8 cellular contexts compared by ENCODE assay signal in genomic region chr1:228463559-228464455, GRCh38. TPM values are rescaled to one million over a fixed set of nuclear protein-coding genes. Genes with fewer than 3 reads are reported as not detected.
A peak's percentile ranks its signal among the peaks of the same experiment; 100 is the strongest.
DNase-seq lines count a peak whose midpoint lies in the region; ATAC-seq and TF ChIP-seq lines count a peak whose summit lies in the region.

No MANE protein-coding gene starts in this region.

- no peaks in the 10 kb centered on the region for H3K4me1 ChIP-seq in fibroblast of lung (ENCODE audit: control insufficient read depth, extremely low read depth, insufficient read depth, low read length)

- H4K20me1 ChIP-seq in fibroblast of lung (ENCODE audit: control insufficient read depth, extremely low read depth, insufficient read depth, low read length): no peaks in the 10 kb centered on the region

- H3K27ac Mint-ChIP-seq in progenitor cell of endocrine pancreas: peak overlapping the region; percentile 21

- H3K4me3 Mint-ChIP-seq in progenitor cell of endocrine pancreas (ENCODE audit: low read depth): peak overlapping the region; percentile 78

- H3K27ac ChIP-seq in fibroblast of lung (ENCODE audit: insufficient read depth, low read length): no peak overlapping the region

- H3K4me1 Mint-ChIP-seq in progenitor cell of endocrine pancreas (ENCODE audit: low read depth): peaks cover 11% of the 10 kb centered on the region

- peak; percentile 47 for ATAC-seq in GM21717 (IDR thresholded peaks at IDR 0.05; ENCODE audit: unreplicated experiment)

- H3K9me3 Mint-ChIP-seq in progenitor cell of endocrine pancreas (ENCODE audit: low read depth): no peaks in the 10 kb centered on the region

- no peak overlapping the region for H3K9ac ChIP-seq in fibroblast of lung (ENCODE audit: insufficient read depth, low read length)

- peak overlapping the region; percentile 72 for H3K4me2 ChIP-seq in fibroblast of lung (ENCODE audit: extremely low read depth, insufficient read depth, low read length)

- H3K36me3 ChIP-seq in GM06990 (ENCODE audit: control insufficient read depth, insufficient read depth, low read length) (no peaks in the 10 kb centered on the region), fibroblast of lung (ENCODE audit: control insufficient read depth, insufficient read depth, low read length) (no peaks in the 10 kb centered on the region)

- no peaks in the 10 kb centered on the region for H3K79me2 ChIP-seq in fibroblast of lung (ENCODE audit: control insufficient read depth, insufficient read depth, low read length)

- DNase-seq in GM06990 (ENCODE audit: extremely low read depth, insufficient read length) (peak; percentile 86), NAMALWA (ENCODE audit: low spot score) (peak; percentile 88), fibroblast of lung (ENCODE audit: low read depth in 2 of 2) (peak in 1 of 2 donors; percentile 34), progenitor cell of endocrine pancreas (ENCODE audit: low spot score, unreplicated experiment) (peak; percentile 25), NCI-H2196 treated with DMSO at 0.1 percent for 48 hours (lab: John Stamatoyannopoulos, UW; ENCODE audit: unreplicated experiment) (no peak), midbrain (lab: John Stamatoyannopoulos, UW) (no peak)
- peak; percentile 20 to 21 for DNase-seq in activated CD4-positive, alpha-beta T cell treated with anti-CD3 and anti-CD28 coated beads, Interleukin-2, amount 50 U/mL, for 4 hours

- H2AFZ ChIP-seq in fibroblast of lung (ENCODE audit: low read length): peak overlapping the region; percentile 20

- H3K27me3 Mint-ChIP-seq in progenitor cell of endocrine pancreas: peaks cover 70% of the 10 kb centered on the region

- H3K4me3 ChIP-seq in GM06990 (replicated peaks; ENCODE audit: low read depth, low read length) (peak overlapping the region; percentile 72), fibroblast of lung (replicated peaks in 1 of 4; ENCODE audit: control extremely low read depth in 1 of 4, insufficient read depth in 1 of 4, low read depth in 3 of 4, low read length in 4 of 4) (peak overlapping the region; percentile 24 to 51 (median 32))

- H3K27me3 ChIP-seq in GM06990 (replicated peaks; ENCODE audit: control insufficient read depth, insufficient read depth, low read length) (no peaks in the 10 kb centered on the region), fibroblast of lung (ENCODE audit: control insufficient read depth, insufficient read depth, low read length) (peaks cover 11% of the 10 kb centered on the region)

- H3K9me3 ChIP-seq in fibroblast of lung (ENCODE audit: control insufficient read depth, insufficient read depth, low read depth, low read length): no peaks in the 10 kb centered on the region

- peak; percentile 38 for TF ChIP-seq CTCF in GM06990 (IDR thresholded peaks at IDR 0.05; ENCODE audit: insufficient read depth, low read length, poor library complexity, severe bottlenecking)
- TF ChIP-seq CTCF in fibroblast of lung (conservative IDR thresholded peaks at IDR 0.05 in 1 of 2, IDR thresholded peaks at IDR 0.05 in 1 of 2; ENCODE audit: low read depth in 1 of 2, low read length in 2 of 2): no peak
- TF ChIP-seq CTCF in progenitor cell of endocrine pancreas (IDR thresholded peaks at IDR 0.05; ENCODE audit: unreplicated experiment): peak; percentile 39

- no peaks in the 10 kb centered on the region for H3K36me3 Mint-ChIP-seq in progenitor cell of endocrine pancreas (ENCODE audit: insufficient read depth)

RNA-seq across cellular contexts. Expression of gene RNF187, which starts 23.4 kb away (rescaled TPM):
- total RNA-seq in fibroblast of lung (89.5 and 123 TPM in 2 replicates), progenitor cell of endocrine pancreas (94.8 and 98.6 TPM in 2 replicates)
- polyA plus RNA-seq in fibroblast of lung: 46.1 and 62.4 TPM in 2 replicates
- polyA plus RNA-seq in fibroblast of lung (2012): 103 and 131 TPM in 2 replicates
- polyA minus RNA-seq in fibroblast of lung (ENCODE audit: low replicate concordance): 113 and 132 TPM in 2 replicates

RNA-seq across cellular contexts. Expression of gene TRIM17, which starts 47.1 kb away (rescaled TPM):
- 0.17 and 0.26 TPM in 2 replicates for total RNA-seq in fibroblast of lung
- polyA plus RNA-seq in fibroblast of lung: 0.07 and 0.12 TPM in 2 replicates
- 0.22 TPM in 2 replicates for polyA plus RNA-seq in fibroblast of lung (2012)
- not detected in 2 replicates for polyA minus RNA-seq in fibroblast of lung (ENCODE audit: low replicate concordance)
- 20.5 and 20.8 TPM in 2 replicates for total RNA-seq in progenitor cell of endocrine pancreas

RNA-seq across cellular contexts. Expression of gene TRIM11, which starts 57.2 kb away (rescaled TPM):
- total RNA-seq in fibroblast of lung (18.5 and 19.0 TPM in 2 replicates), progenitor cell of endocrine pancreas (41.1 and 42.4 TPM in 2 replicates)
- 6.3 and 7.3 TPM in 2 replicates for polyA plus RNA-seq in fibroblast of lung
- polyA plus RNA-seq in fibroblast of lung (2012): 9.5 and 12.6 TPM in 2 replicates
- polyA minus RNA-seq in fibroblast of lung (ENCODE audit: low replicate concordance): 10.4 and 15.6 TPM in 2 replicates

Comparison
In these comparisons a context has a peak if more than half of its experiments do, and no peak if none do; other contexts are left out.
1. DNase-seq: peak in GM06990 (single experiment), NAMALWA (single experiment), activated CD4-positive, alpha-beta T cell treated with anti-CD3 and anti-CD28 coated beads, Interleukin-2, amount 50 U/mL, for 4 hours (2 of 2) and progenitor cell of endocrine pancreas (single experiment); none in NCI-H2196 treated with DMSO at 0.1 percent for 48 hours (single experiment) and midbrain (single experiment).
2. CTCF ChIP-seq: peak in GM06990 (single experiment) and progenitor cell of endocrine pancreas (single experiment); none in fibroblast of lung (0 of 2).
3. RNA of gene TRIM17, which starts 47.1 kb away (total RNA-seq): 20.5 to 20.8 TPM in progenitor cell of endocrine pancreas; 0.17 to 0.26 TPM in fibroblast of lung; every median in the first group is over 10 times any median in the second.